1 cellular context compared by ENCODE assay signal in the genomic region with DNA sequence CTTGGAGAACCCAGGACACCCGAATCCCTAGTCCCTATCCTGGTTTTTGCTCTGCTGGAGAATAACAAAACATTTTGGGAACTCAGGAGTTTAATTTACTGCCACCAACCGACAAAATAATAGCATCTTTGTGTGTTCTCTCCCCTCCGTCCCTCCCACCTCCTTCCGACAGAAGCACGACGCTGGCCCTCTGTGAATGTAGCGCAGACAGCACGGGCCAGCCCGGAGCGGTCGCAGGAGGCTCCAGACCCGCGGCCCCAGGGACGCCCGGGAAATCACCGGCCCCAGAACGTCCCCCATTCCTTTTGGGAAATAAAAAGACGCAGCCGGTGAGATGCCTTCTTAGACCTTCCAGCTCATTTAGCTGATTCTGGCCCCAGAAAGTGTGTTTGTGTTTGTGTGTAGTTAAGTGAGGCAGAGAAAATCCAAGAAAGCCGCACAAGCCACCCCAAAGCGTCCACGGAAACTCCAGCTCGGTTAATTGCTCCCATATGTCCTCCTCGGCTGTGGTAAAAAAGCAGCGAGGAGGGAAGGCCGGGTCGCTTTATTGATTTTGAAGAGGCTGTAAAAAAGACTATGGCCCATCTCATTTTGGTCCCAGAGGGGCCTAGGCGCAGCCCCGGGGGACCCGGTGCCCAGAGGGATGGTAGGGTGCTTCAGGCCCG.
TF ChIP-seq lines count a peak whose summit lies in the region.

No MANE protein-coding gene starts in this region.

TF ChIP-seq in HEK293, 187 proteins besides CTCF, POLR2A, EP300 and RAD21 (continued from another document and continues in another):
- TF ChIP-seq FEZF1 (tag by site-specific recombination; IDR thresholded peaks at IDR 0.05), result peak; percentile 12; the same call in 1 of the 2 replicates
- TF ChIP-seq ZNF747 (tag by site-specific recombination; IDR thresholded peaks at IDR 0.05), result no peak
- TF ChIP-seq OSR2 (tag by site-specific recombination; IDR thresholded peaks at IDR 0.05), result peak; percentile 51
- peak; percentile 70; the same call in 1 of the 2 replicates for TF ChIP-seq ZBTB20 (tag by site-specific recombination; IDR thresholded peaks at IDR 0.05)
- no peak for TF ChIP-seq SCRT1 (tag by site-specific recombination; IDR thresholded peaks at IDR 0.05; ENCODE audit: borderline replicate concordance)
- no peak for TF ChIP-seq EGR2 (tag by site-specific recombination; IDR thresholded peaks at IDR 0.05; ENCODE audit: low read depth)
- no peak for TF ChIP-seq ZNF558 (tag by site-specific recombination; IDR thresholded peaks at IDR 0.05)
- no peak for TF ChIP-seq RBAK (tag by site-specific recombination; IDR thresholded peaks at IDR 0.05)
- no peak for TF ChIP-seq ZNF157 (tag by site-specific recombination; IDR thresholded peaks at IDR 0.05)
- TF ChIP-seq ZNF416 (tag by site-specific recombination; IDR thresholded peaks at IDR 0.05), result no peak
- no peak for TF ChIP-seq ZNF138 (tag by site-specific recombination; IDR thresholded peaks at IDR 0.05; ENCODE audit: borderline replicate concordance)
- TF ChIP-seq, protein P1, sequence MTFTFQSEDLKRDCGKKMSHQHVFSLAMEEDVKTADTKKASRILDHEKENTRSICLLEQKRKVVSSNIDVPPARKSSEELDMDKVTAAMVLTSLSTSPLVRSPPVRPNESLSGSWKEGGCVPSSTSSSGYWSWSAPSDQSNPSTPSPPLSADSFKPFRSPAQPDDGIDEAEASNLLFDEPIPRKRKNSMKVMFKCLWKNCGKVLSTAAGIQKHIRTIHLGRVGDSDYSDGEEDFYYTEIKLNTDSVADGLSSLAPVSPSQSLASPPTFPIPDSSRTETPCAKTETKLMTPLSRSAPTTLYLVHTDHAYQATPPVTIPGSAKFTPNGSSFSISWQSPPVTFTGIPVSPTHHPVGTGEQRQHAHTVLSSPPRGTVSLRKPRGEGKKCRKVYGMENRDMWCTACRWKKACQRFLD (tag by site-specific recombination; IDR thresholded peaks at IDR 0.05), result no peak
- TF ChIP-seq ZBTB10 (tag by site-specific recombination; IDR thresholded peaks at IDR 0.05), result 0 out of 2 replicates have a peak, but pooled peaks have one; percentile 19
- TF ChIP-seq, protein P2, sequence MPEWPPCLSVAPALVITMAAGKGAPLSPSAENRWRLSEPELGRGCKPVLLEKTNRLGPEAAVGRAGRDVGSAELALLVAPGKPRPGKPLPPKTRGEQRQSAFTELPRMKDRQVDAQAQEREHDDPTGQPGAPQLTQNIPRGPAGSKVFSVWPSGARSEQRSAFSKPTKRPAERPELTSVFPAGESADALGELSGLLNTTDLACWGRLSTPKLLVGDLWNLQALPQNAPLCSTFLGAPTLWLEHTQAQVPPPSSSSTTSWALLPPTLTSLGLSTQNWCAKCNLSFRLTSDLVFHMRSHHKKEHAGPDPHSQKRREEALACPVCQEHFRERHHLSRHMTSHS (tag by site-specific recombination; IDR thresholded peaks at IDR 0.05), result no peak
- TF ChIP-seq, protein P3, sequence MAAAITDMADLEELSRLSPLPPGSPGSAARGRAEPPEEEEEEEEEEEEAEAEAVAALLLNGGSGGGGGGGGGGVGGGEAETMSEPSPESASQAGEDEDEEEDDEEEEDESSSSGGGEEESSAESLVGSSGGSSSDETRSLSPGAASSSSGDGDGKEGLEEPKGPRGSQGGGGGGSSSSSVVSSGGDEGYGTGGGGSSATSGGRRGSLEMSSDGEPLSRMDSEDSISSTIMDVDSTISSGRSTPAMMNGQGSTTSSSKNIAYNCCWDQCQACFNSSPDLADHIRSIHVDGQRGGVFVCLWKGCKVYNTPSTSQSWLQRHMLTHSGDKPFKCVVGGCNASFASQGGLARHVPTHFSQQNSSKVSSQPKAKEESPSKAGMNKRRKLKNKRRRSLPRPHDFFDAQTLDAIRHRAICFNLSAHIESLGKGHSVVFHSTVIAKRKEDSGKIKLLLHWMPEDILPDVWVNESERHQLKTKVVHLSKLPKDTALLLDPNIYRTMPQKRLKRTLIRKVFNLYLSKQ (tag by site-specific recombination; IDR thresholded peaks at IDR 0.05; ENCODE audit: borderline replicate concordance), result no peak
- no peak for TF ChIP-seq ZNF184 (tag by site-specific recombination; IDR thresholded peaks at IDR 0.05)
- no peak for TF ChIP-seq ZNF510 (tag by site-specific recombination; IDR thresholded peaks at IDR 0.05; ENCODE audit: insufficient replicate concordance)
- TF ChIP-seq ZBTB21 (tag by site-specific recombination; IDR thresholded peaks at IDR 0.05), result no peak
- TF ChIP-seq SP2 (tag by site-specific recombination; IDR thresholded peaks at IDR 0.05), result peak; percentile 55
- peak; percentile 53; the same call in 1 of the 2 replicates for TF ChIP-seq ZBTB48 (tag by site-specific recombination; IDR thresholded peaks at IDR 0.05)
- TF ChIP-seq ZNF274 (IDR thresholded peaks at IDR 0.05; ENCODE audit: low read length), result no peak
- TF ChIP-seq ZNF274 (tag by site-specific recombination; IDR thresholded peaks at IDR 0.05; ENCODE audit: borderline replicate concordance), result no peak
- no peak for TF ChIP-seq ZNF175 (tag by site-specific recombination; IDR thresholded peaks at IDR 0.05)
- no peak; the same call in none of the 2 replicates for TF ChIP-seq GLIS1 (tag by site-specific recombination; IDR thresholded peaks at IDR 0.05)
- peak; percentile 35; the same call in 1 of the 2 replicates for TF ChIP-seq WT1 (tag by site-specific recombination; IDR thresholded peaks at IDR 0.05)
- no peak for TF ChIP-seq ZFP3 (tag by site-specific recombination; IDR thresholded peaks at IDR 0.05; ENCODE audit: low read depth)
- no peak for TF ChIP-seq ZNF596 (tag by site-specific recombination; IDR thresholded peaks at IDR 0.05)
- TF ChIP-seq ATF2 (tag by site-specific recombination; IDR thresholded peaks at IDR 0.05; ENCODE audit: low read depth), result no peak
- TF ChIP-seq, protein P4, sequence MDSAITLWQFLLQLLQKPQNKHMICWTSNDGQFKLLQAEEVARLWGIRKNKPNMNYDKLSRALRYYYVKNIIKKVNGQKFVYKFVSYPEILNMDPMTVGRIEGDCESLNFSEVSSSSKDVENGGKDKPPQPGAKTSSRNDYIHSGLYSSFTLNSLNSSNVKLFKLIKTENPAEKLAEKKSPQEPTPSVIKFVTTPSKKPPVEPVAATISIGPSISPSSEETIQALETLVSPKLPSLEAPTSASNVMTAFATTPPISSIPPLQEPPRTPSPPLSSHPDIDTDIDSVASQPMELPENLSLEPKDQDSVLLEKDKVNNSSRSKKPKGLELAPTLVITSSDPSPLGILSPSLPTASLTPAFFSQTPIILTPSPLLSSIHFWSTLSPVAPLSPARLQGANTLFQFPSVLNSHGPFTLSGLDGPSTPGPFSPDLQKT (IDR thresholded peaks at IDR 0.05; ENCODE audit: borderline replicate concordance, low read depth, low read length), result no peak
- no peak; the same call in none of the 2 replicates for TF ChIP-seq SP7 (tag by site-specific recombination; IDR thresholded peaks at IDR 0.05)
- TF ChIP-seq ZNF404 (tag by site-specific recombination; IDR thresholded peaks at IDR 0.05), result no peak
- TF ChIP-seq GLI4 (tag by site-specific recombination; IDR thresholded peaks at IDR 0.05), result no peak
- TF ChIP-seq HOXA7 (CRISPR knock-in tag; IDR thresholded peaks at IDR 0.05; ENCODE audit: borderline replicate concordance), result no peak
- TF ChIP-seq, protein P5, sequence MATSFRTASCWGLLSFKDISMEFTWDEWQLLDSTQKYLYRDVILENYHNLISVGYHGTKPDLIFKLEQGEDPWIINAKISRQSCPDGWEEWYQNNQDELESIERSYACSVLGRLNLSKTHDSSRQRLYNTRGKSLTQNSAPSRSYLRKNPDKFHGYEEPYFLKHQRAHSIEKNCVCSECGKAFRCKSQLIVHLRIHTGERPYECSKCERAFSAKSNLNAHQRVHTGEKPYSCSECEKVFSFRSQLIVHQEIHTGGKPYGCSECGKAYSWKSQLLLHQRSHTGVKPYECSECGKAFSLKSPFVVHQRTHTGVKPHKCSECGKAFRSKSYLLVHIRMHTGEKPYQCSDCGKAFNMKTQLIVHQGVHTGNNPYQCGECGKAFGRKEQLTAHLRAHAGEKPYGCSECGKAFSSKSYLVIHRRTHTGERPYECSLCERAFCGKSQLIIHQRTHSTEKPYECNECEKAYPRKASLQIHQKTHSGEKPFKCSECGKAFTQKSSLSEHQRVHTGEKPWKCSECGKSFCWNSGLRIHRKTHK (tag by site-specific recombination; IDR thresholded peaks at IDR 0.05), result no peak
- TF ChIP-seq ZNF114 (tag by site-specific recombination; IDR thresholded peaks at IDR 0.05), result no peak
- no peak for TF ChIP-seq ZNF302 (tag by site-specific recombination; IDR thresholded peaks at IDR 0.05; ENCODE audit: low read depth)
- TF ChIP-seq ZNF514 (tag by site-specific recombination; IDR thresholded peaks at IDR 0.05), result no peak
- TF ChIP-seq ZNF560 (tag by site-specific recombination; IDR thresholded peaks at IDR 0.05; ENCODE audit: borderline replicate concordance), result no peak
- no peak for TF ChIP-seq ZNF16 (tag by site-specific recombination; IDR thresholded peaks at IDR 0.05; ENCODE audit: low read depth)
- TF ChIP-seq ZNF335 (tag by site-specific recombination; conservative IDR thresholded peaks at IDR 0.05), result peak; percentile 89
- TF ChIP-seq ZNF792 (tag by site-specific recombination; IDR thresholded peaks at IDR 0.05), result no peak
- no peak for TF ChIP-seq HIC1 (tag by site-specific recombination; IDR thresholded peaks at IDR 0.05)
- TF ChIP-seq, protein P6, sequence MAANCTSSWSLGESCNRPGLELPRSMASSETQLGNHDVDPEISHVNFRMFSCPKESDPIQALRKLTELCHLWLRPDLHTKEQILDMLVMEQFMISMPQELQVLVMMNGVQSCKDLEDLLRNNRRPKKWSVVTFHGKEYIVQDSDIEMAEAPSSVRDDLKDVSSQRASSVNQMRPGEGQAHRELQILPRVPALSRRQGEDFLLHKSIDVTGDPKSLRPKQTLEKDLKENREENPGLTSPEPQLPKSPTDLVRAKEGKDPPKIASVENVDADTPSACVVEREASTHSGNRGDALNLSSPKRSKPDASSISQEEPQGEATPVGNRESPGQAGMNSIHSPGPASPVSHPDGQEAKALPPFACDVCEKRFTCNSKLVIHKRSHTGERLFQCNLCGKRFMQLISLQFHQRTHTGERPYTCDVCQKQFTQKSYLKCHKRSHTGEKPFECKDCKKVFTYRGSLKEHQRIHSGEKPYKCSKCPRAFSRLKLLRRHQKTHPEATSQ (tag by site-specific recombination; IDR thresholded peaks at IDR 0.05), result no peak
- no peak for TF ChIP-seq ZSCAN23 (tag by site-specific recombination; IDR thresholded peaks at IDR 0.05)
